Comparison of ENCODE assay signal across 29 cellular contexts in genomic region chr2:69700381-69700780, GRCh38.
"Had no signal": no experiment of that assay in that cellular context is flagged by ENCODE, and none has a peak within 500 bp of the region (broad histone marks: within the 10 kb centered on the region; RNA-seq: fewer than 3 reads in every experiment).

No MANE protein-coding gene starts in this region.

- H3K9me3 Mint-ChIP-seq: natural killer cell; nephron; neural progenitor cell; stimulated activated memory B cell treated with anti-CD40 and anti-IgM and Interleukin-4, amounts not matched to agents 10 μg/mL and 1 μg/mL and 100 μg/mL, for 72 hours; stimulated activated naive CD8-positive, alpha-beta T cell treated with anti-CD3 and anti-CD28 coated beads, Interleukin-15, amount 100 ng/mL, for 72 hours; type B pancreatic cell had no signal

- H3K36me3 ChIP-seq: neural progenitor cell, ovary, right lobe of liver, sigmoid colon, suprapubic skin, tibial artery, transverse colon, upper lobe of right lung, uterus had no signal

- H3K4me2 ChIP-seq: neural progenitor cell had no signal

- H2AFZ ChIP-seq: neural progenitor cell, parathyroid adenoma had no signal

- H3K36me3 Mint-ChIP-seq: natural killer cell; neural progenitor cell; stimulated activated memory B cell treated with anti-CD40 and anti-IgM and Interleukin-4, amounts not matched to agents 10 μg/mL and 1 μg/mL and 100 μg/mL, for 72 hours; type B pancreatic cell had no signal

- ATAC-seq: natural killer cell; psoas muscle; right cardiac atrium; right lobe of liver; stimulated activated memory B cell treated with anti-CD40 and anti-IgM and Interleukin-4, amounts not matched to agents 10 μg/mL and 1 μg/mL and 100 μg/mL, for 72 hours; stimulated activated naive CD8-positive, alpha-beta T cell treated with anti-CD3 and anti-CD28 coated beads, Interleukin-15, amount 100 ng/mL, for 72 hours; stimulated activated naive CD8-positive, alpha-beta T cell treated with anti-CD3 and anti-CD28 coated beads, Interleukin-15, Interleukin-2, amounts not matched to agents 100 U/mL and 50 U/mL, for 24 hours; upper lobe of right lung had no signal

- FAIRE-seq: small intestine had no signal

- DNase-seq: natural killer cell; occipital lobe; ovary; posterior cingulate gyrus; psoas muscle; right cardiac atrium; right lobe of liver; sigmoid colon; small intestine; stimulated activated CD4-positive, alpha-beta T cell treated with anti-CD3 and anti-CD28 coated beads, Interleukin-15, amount 100 ng/mL, for 24 hours; stimulated activated CD4-positive, alpha-beta T cell treated with anti-CD3 and anti-CD28 coated beads, Interleukin-2, amount 100 ng/mL, for 24 hours; stimulated activated CD4-positive, alpha-beta T cell treated with anti-CD3 and anti-CD28 coated beads, Interleukin-2, amount 100 ng/mL, for 48 hours; stimulated activated CD4-positive, alpha-beta T cell treated with anti-CD3 and anti-CD28 coated beads, Interleukin-4, amount 100 ng/mL, for 24 hours; stimulated activated naive CD4-positive, alpha-beta T cell; stimulated activated naive CD8-positive, alpha-beta T cell treated with anti-CD3 and anti-CD28 coated beads, Interleukin-15, amount 100 ng/mL, for 72 hours; stimulated activated naive CD8-positive, alpha-beta T cell treated with anti-CD3 and anti-CD28 coated beads, Interleukin-15, Interleukin-2, amounts not matched to agents 100 U/mL and 50 U/mL, for 24 hours; substantia nigra; testis; tibial artery; transverse colon; upper lobe of right lung; uterus had no signal

- H3K4me3 ChIP-seq: neural progenitor cell, ovary, psoas muscle, right lobe of liver, sigmoid colon, suprapubic skin, testis, tibial artery, transverse colon, upper lobe of right lung, uterus had no signal

- H3K4me3 Mint-ChIP-seq: natural killer cell; nephron; neural progenitor cell; stimulated activated memory B cell treated with anti-CD40 and anti-IgM and Interleukin-4, amounts not matched to agents 10 μg/mL and 1 μg/mL and 100 μg/mL, for 72 hours; stimulated activated naive CD8-positive, alpha-beta T cell treated with anti-CD3 and anti-CD28 coated beads, Interleukin-15, amount 100 ng/mL, for 72 hours; type B pancreatic cell had no signal

- H3K4me1 ChIP-seq: neural progenitor cell, testis, upper lobe of right lung, uterus had no signal

- H3K79me2 ChIP-seq: parathyroid adenoma had no signal

- H3K9ac ChIP-seq: neural progenitor cell, parathyroid adenoma had no signal

- H3K9me3 ChIP-seq: ovary, psoas muscle, right lobe of liver, sigmoid colon, suprapubic skin, testis, tibial artery, transverse colon, upper lobe of right lung, uterus had no signal

- H3K27me3 ChIP-seq: neural progenitor cell, ovary, right lobe of liver, sigmoid colon, suprapubic skin, testis, tibial artery, transverse colon, upper lobe of right lung, uterus had no signal

- H3K27ac Mint-ChIP-seq: natural killer cell; nephron; neural progenitor cell; progenitor cell of endocrine pancreas; stimulated activated memory B cell treated with anti-CD40 and anti-IgM and Interleukin-4, amounts not matched to agents 10 μg/mL and 1 μg/mL and 100 μg/mL, for 72 hours; stimulated activated naive CD8-positive, alpha-beta T cell treated with anti-CD3 and anti-CD28 coated beads, Interleukin-15, amount 100 ng/mL, for 72 hours had no signal

- H3K27me3 Mint-ChIP-seq: stimulated activated naive CD8-positive, alpha-beta T cell treated with anti-CD3 and anti-CD28 coated beads, Interleukin-15, amount 100 ng/mL, for 72 hours; type B pancreatic cell had no signal

- H3K27ac ChIP-seq: neural progenitor cell, ovary, parathyroid adenoma, psoas muscle, right lobe of liver, sigmoid colon, suprapubic skin, testis, tibial artery, transverse colon, upper lobe of right lung, uterus had no signal
